In genomic region chr3:10287936-10288574, GRCh38 we compare ENCODE assay signal across 16 cellular contexts. TPM values are rescaled to one million over a fixed set of nuclear protein-coding genes. Genes with fewer than 3 reads are reported as not detected.
A peak's percentile ranks its signal among the peaks of the same experiment; 100 is the strongest.
DNase-seq lines count a peak whose midpoint lies in the region; ATAC-seq and TF ChIP-seq lines count a peak whose summit lies in the region.
"Had no signal": no experiment of that assay in that cellular context is flagged by ENCODE, and none has a peak within 500 bp of the region (broad histone marks: within the 10 kb centered on the region; RNA-seq: fewer than 3 reads in every experiment).

No MANE protein-coding gene starts in this region.

- no peak for ATAC-seq in CD4-positive, CD25-positive, alpha-beta regulatory T cell (ENCODE audit: low read depth in 2 of 2)
- no peak for ATAC-seq in stimulated activated effector memory CD8-positive, alpha-beta T cell treated with anti-CD3 and anti-CD28 coated beads, Interleukin-12 subunit alpha, Interleukin-12 subunit beta, amount 100 ng/mL, for 72 hours
- no peak for ATAC-seq in body of pancreas
- ATAC-seq: A549, HepG2 had no signal

- no peaks in the 10 kb centered on the region for H3K27me3 ChIP-seq in CD4-positive, CD25-positive, alpha-beta regulatory T cell (ENCODE audit: control insufficient read depth, insufficient read depth, low read length)
- no peaks in the 10 kb centered on the region for H3K27me3 ChIP-seq in body of pancreas

- no peak overlapping the region for H3K4me3 ChIP-seq in CD4-positive, CD25-positive, alpha-beta regulatory T cell (ENCODE audit: low read depth, low read length)
- no peak overlapping the region for H3K4me3 ChIP-seq in body of pancreas
- H3K4me3 ChIP-seq: A549 had no signal

- no peak for DNase-seq in activated T-cell treated with anti-CD3 and anti-CD28 coated beads, Interleukin-2, amount 50 U/mL, for 24 hours
- DNase-seq in activated T-cell treated with anti-CD3 and anti-CD28 coated beads, Interleukin-2, amount 50 U/mL, for 48 hours, result no peak
- no peak for DNase-seq in CD4-positive, CD25-positive, alpha-beta regulatory T cell
- DNase-seq in caudate nucleus (lab: John Stamatoyannopoulos, UW) (no peak), body of pancreas (no peak), NCI-H774 (lab: John Stamatoyannopoulos, UW) (no peak)
- DNase-seq in stimulated activated effector memory CD8-positive, alpha-beta T cell treated with anti-CD3 and anti-CD28 coated beads, Interleukin-12 subunit alpha, Interleukin-12 subunit beta, amount 100 ng/mL, for 72 hours (ENCODE audit: low spot score in 2 of 2), result no peak
- DNase-seq in T-helper 2 cell treated with Interferon-gamma antibody and Interleukin-4, amounts not matched to agents 5 μg/mL and 100 μg/mL, for 36 hours (ENCODE audit: low spot score), result no peak
- DNase-seq: AML-193; CD8-positive, alpha-beta memory T cell; COR-L47; H9 had no signal

- no peak overlapping the region for H3K4me3 Mint-ChIP-seq in activated T-cell treated with anti-CD3 and anti-CD28 coated beads, Interleukin-2, amount 50 U/mL, for 24 hours
- no peak overlapping the region for H3K4me3 Mint-ChIP-seq in CD4-positive, CD25-positive, alpha-beta regulatory T cell
- no peak overlapping the region for H3K4me3 Mint-ChIP-seq in stimulated activated effector memory CD8-positive, alpha-beta T cell treated with anti-CD3 and anti-CD28 coated beads, Interleukin-12 subunit alpha, Interleukin-12 subunit beta, amount 100 ng/mL, for 72 hours
- H3K4me3 Mint-ChIP-seq in T-helper 2 cell treated with Interferon-gamma antibody and Interleukin-4, amounts not matched to agents 5 μg/mL and 100 μg/mL, for 36 hours, result no peak overlapping the region
- H3K4me3 Mint-ChIP-seq: CD8-positive, alpha-beta memory T cell; H9 had no signal

- H3K27ac ChIP-seq in CD4-positive, CD25-positive, alpha-beta regulatory T cell (ENCODE audit: insufficient read depth, low read length, poor library complexity, severe bottlenecking), result no peak overlapping the region
- H3K27ac ChIP-seq in caudate nucleus (ENCODE audit: low read depth, low read length) (peak overlapping the region; percentile 52), body of pancreas (no peak overlapping the region)
- H3K27ac ChIP-seq: 22Rv1 had no signal

- H3K36me3 ChIP-seq in CD4-positive, CD25-positive, alpha-beta regulatory T cell (ENCODE audit: control insufficient read depth, insufficient read depth, low read length), result peaks cover 32% of the 10 kb centered on the region
- peaks cover 0 to 2% of the 10 kb centered on the region in 2 donors for H3K36me3 ChIP-seq in body of pancreas (replicated peaks in 1 of 2; ENCODE audit: insufficient read depth in 1 of 2, low read depth in 2 of 2)

- intact Hi-C loops in body of pancreas (cut with DNase I), result no loop called here

- peaks cover 54% of the 10 kb centered on the region for H3K4me1 Mint-ChIP-seq in activated T-cell treated with anti-CD3 and anti-CD28 coated beads, Interleukin-2, amount 50 U/mL, for 24 hours (ENCODE audit: low read depth)
- H3K4me1 Mint-ChIP-seq in CD4-positive, CD25-positive, alpha-beta regulatory T cell, result peaks cover 12 to 36% (median 23%) of the 10 kb centered on the region in 4 donors
- peaks cover 44% of the 10 kb centered on the region for H3K4me1 Mint-ChIP-seq in stimulated activated effector memory CD8-positive, alpha-beta T cell treated with anti-CD3 and anti-CD28 coated beads, Interleukin-12 subunit alpha, Interleukin-12 subunit beta, amount 100 ng/mL, for 72 hours
- H3K4me1 Mint-ChIP-seq in T-helper 2 cell treated with Interferon-gamma antibody and Interleukin-4, amounts not matched to agents 5 μg/mL and 100 μg/mL, for 36 hours (ENCODE audit: low read depth), result peaks cover 30% of the 10 kb centered on the region

- H3K27ac Mint-ChIP-seq in activated T-cell treated with anti-CD3 and anti-CD28 coated beads, Interleukin-2, amount 50 U/mL, for 24 hours, result peak overlapping the region; percentile 22
- peak overlapping the region in 2 of 3 donors; percentile 36 to 52 for H3K27ac Mint-ChIP-seq in CD4-positive, CD25-positive, alpha-beta regulatory T cell
- H3K27ac Mint-ChIP-seq in stimulated activated effector memory CD8-positive, alpha-beta T cell treated with anti-CD3 and anti-CD28 coated beads, Interleukin-12 subunit alpha, Interleukin-12 subunit beta, amount 100 ng/mL, for 72 hours, result peak overlapping the region; percentile 78
- no peak overlapping the region for H3K27ac Mint-ChIP-seq in T-helper 2 cell treated with Interferon-gamma antibody and Interleukin-4, amounts not matched to agents 5 μg/mL and 100 μg/mL, for 36 hours

- no peaks in the 10 kb centered on the region for H3K9me3 Mint-ChIP-seq in activated T-cell treated with anti-CD3 and anti-CD28 coated beads, Interleukin-2, amount 50 U/mL, for 24 hours
- H3K9me3 Mint-ChIP-seq in CD4-positive, CD25-positive, alpha-beta regulatory T cell, result no peaks in the 10 kb centered on the region
- no peaks in the 10 kb centered on the region for H3K9me3 Mint-ChIP-seq in stimulated activated effector memory CD8-positive, alpha-beta T cell treated with anti-CD3 and anti-CD28 coated beads, Interleukin-12 subunit alpha, Interleukin-12 subunit beta, amount 100 ng/mL, for 72 hours
- no peaks in the 10 kb centered on the region for H3K9me3 Mint-ChIP-seq in T-helper 2 cell treated with Interferon-gamma antibody and Interleukin-4, amounts not matched to agents 5 μg/mL and 100 μg/mL, for 36 hours
- H3K9me3 Mint-ChIP-seq: CD8-positive, alpha-beta memory T cell; H9 had no signal

- no peak for TF ChIP-seq CTCF in body of pancreas (IDR thresholded peaks at IDR 0.05)

- WGBS in body of pancreas, 2 donors, result 81 to 90% methylated on average over 10 to 12 of the region's 12 CpGs

- no peak for TF ChIP-seq POLR2A in body of pancreas (IDR thresholded peaks at IDR 0.05)

- H3K4me1 ChIP-seq in CD4-positive, CD25-positive, alpha-beta regulatory T cell (ENCODE audit: control insufficient read depth, insufficient read depth, low read length, poor library complexity, severe bottlenecking), result peaks cover 18% of the 10 kb centered on the region
- H3K4me1 ChIP-seq in body of pancreas, result peaks cover 21% of the 10 kb centered on the region
- H3K4me1 ChIP-seq: A549 had no signal

- no peaks in the 10 kb centered on the region for H3K9me3 ChIP-seq in CD4-positive, CD25-positive, alpha-beta regulatory T cell (ENCODE audit: control insufficient read depth in 2 of 2, low read length in 2 of 2)
- H3K9me3 ChIP-seq in body of pancreas, result no peaks in the 10 kb centered on the region
- H3K9me3 ChIP-seq: A549 had no signal

- peaks cover 94% of the 10 kb centered on the region for H3K36me3 Mint-ChIP-seq in activated T-cell treated with anti-CD3 and anti-CD28 coated beads, Interleukin-2, amount 50 U/mL, for 24 hours (ENCODE audit: low read depth)
- H3K36me3 Mint-ChIP-seq in CD4-positive, CD25-positive, alpha-beta regulatory T cell, result peaks cover 3% of the 10 kb centered on the region
- peaks cover 92% of the 10 kb centered on the region for H3K36me3 Mint-ChIP-seq in stimulated activated effector memory CD8-positive, alpha-beta T cell treated with anti-CD3 and anti-CD28 coated beads, Interleukin-12 subunit alpha, Interleukin-12 subunit beta, amount 100 ng/mL, for 72 hours
- peaks cover 42% of the 10 kb centered on the region for H3K36me3 Mint-ChIP-seq in T-helper 2 cell treated with Interferon-gamma antibody and Interleukin-4, amounts not matched to agents 5 μg/mL and 100 μg/mL, for 36 hours (ENCODE audit: low read depth)

- H3K27me3 Mint-ChIP-seq in activated T-cell treated with anti-CD3 and anti-CD28 coated beads, Interleukin-2, amount 50 U/mL, for 24 hours, result no peaks in the 10 kb centered on the region
- H3K27me3 Mint-ChIP-seq in CD4-positive, CD25-positive, alpha-beta regulatory T cell, result no peaks in the 10 kb centered on the region
- H3K27me3 Mint-ChIP-seq in T-helper 2 cell treated with Interferon-gamma antibody and Interleukin-4, amounts not matched to agents 5 μg/mL and 100 μg/mL, for 36 hours (ENCODE audit: low read depth), result no peaks in the 10 kb centered on the region
- H3K27me3 Mint-ChIP-seq: CD8-positive, alpha-beta memory T cell had no signal

RNA-seq across cellular contexts. Expression of gene GHRL, which starts 4.7 kb away (rescaled TPM):
- 1.1 TPM for total RNA-seq in CD4-positive, CD25-positive, alpha-beta regulatory T cell
- under 1 TPM in 3 of 4 donors, not detected in 1; 0.47 to 0.92 (median 0.78) TPM for polyA plus RNA-seq in CD4-positive, CD25-positive, alpha-beta regulatory T cell
- total RNA-seq in body of pancreas, result 1 to 10 TPM; 3.6 to 4.2 TPM
- polyA plus RNA-seq: A549, BJ, HepG2 had no signal

RNA-seq across cellular contexts. Expression of gene SEC13, which starts 32.9 kb away (rescaled TPM):
- 72.2 TPM for total RNA-seq in CD4-positive, CD25-positive, alpha-beta regulatory T cell
- polyA plus RNA-seq in CD4-positive, CD25-positive, alpha-beta regulatory T cell, result 100 to 1,000 TPM; 139 to 155 (median 151) TPM
- total RNA-seq in body of pancreas, result 100 to 1,000 TPM in 1 of 2 donors, 10 to 100 TPM in 1; 71.6 to 129 TPM

RNA-seq across cellular contexts. Expression of gene TATDN2, which starts 39.8 kb away (rescaled TPM):
- 86.5 TPM for total RNA-seq in CD4-positive, CD25-positive, alpha-beta regulatory T cell
- polyA plus RNA-seq in CD4-positive, CD25-positive, alpha-beta regulatory T cell, result 10 to 100 TPM; 10.2 to 17.4 (median 12.6) TPM
- total RNA-seq in body of pancreas, result 10 to 100 TPM; 15.3 to 19.8 TPM
